ENCODE assay signal across 12 cellular contexts in genomic region chr6:167091149-167092107, GRCh38. TPM values are rescaled to one million over a fixed set of nuclear protein-coding genes. Genes with fewer than 3 reads are reported as not detected.
DNase-seq lines count a peak whose midpoint lies in the region; ATAC-seq, FAIRE-seq and TF ChIP-seq lines count a peak whose summit lies in the region.
"Had no signal": no experiment of that assay in that cellular context is flagged by ENCODE, and none has a peak within 500 bp of the region (broad histone marks: within the 10 kb centered on the region; RNA-seq: fewer than 3 reads in every experiment).

No MANE protein-coding gene starts in this region.

- no peaks in the 10 kb centered on the region for H3K36me3 ChIP-seq in ascending aorta
- no peaks in the 10 kb centered on the region for H3K36me3 ChIP-seq in mesenchymal stem cell (ENCODE audit: control insufficient read depth in 1 of 2, insufficient read depth in 2 of 2, low read depth in 1 of 2, low read length in 2 of 2)

- no peak overlapping the region for H3K9ac ChIP-seq in mesenchymal stem cell (ENCODE audit: low read length)

- peak; percentile 98 for FAIRE-seq in GM19239 (lab: Jason Lieb, UNC)

- no peaks in the 10 kb centered on the region for H3K27me3 Mint-ChIP-seq in CD4-positive, alpha-beta T cell
- no peaks in the 10 kb centered on the region for H3K27me3 Mint-ChIP-seq in T-helper 17 cell

- H3K79me1 ChIP-seq in mesenchymal stem cell (replicated peaks; ENCODE audit: low read length, poor library complexity, severe bottlenecking), result no peaks in the 10 kb centered on the region

- H3K4me2 ChIP-seq in mesenchymal stem cell (ENCODE audit: low read length, poor library complexity, severe bottlenecking), result no peak overlapping the region

- CTCF ChIA-PET in CD4-positive, alpha-beta T cell (lab: Charles Lee), result interaction anchor here (1.3 kb wide), 1 partner anchor 22 kb away, joined by 3 read pairs; no protein-coding TSS in a partner anchor

- H2AFZ ChIP-seq in mesenchymal stem cell (ENCODE audit: low read depth, low read length), result no peak overlapping the region

- H3K4me1 ChIP-seq in ascending aorta (no peaks in the 10 kb centered on the region), mesenchymal stem cell (ENCODE audit: control insufficient read depth, insufficient read depth, low read depth, low read length) (no peaks in the 10 kb centered on the region)

- no peak for TF ChIP-seq CTCF in CD4-positive, alpha-beta T cell (IDR thresholded peaks at IDR 0.05)
- TF ChIP-seq CTCF in ascending aorta (IDR thresholded peaks at IDR 0.05), result no peak

- no peak overlapping the region for H3K23ac ChIP-seq in mesenchymal stem cell (ENCODE audit: low read length in 2 of 2)

- no peak overlapping the region for H3K4ac ChIP-seq in mesenchymal stem cell (ENCODE audit: low read depth in 1 of 2, low read length in 2 of 2)

- H3K27ac ChIP-seq in CD4-positive, alpha-beta T cell (ENCODE audit: low read depth, low read length), result no peak overlapping the region
- no peak overlapping the region for H3K27ac ChIP-seq in ascending aorta
- no peak overlapping the region for H3K27ac ChIP-seq in mesenchymal stem cell (ENCODE audit: low read length, poor library complexity, severe bottlenecking)

- peaks cover 8% of the 10 kb centered on the region for H3K9me3 Mint-ChIP-seq in CD4-positive, alpha-beta T cell

- H3K14ac ChIP-seq in mesenchymal stem cell (ENCODE audit: low read length in 2 of 2), result no peak overlapping the region

- WGBS in mesenchymal stem cell, result 82% methylated on average over 21 of the region's 21 CpGs

- H3K36me3 Mint-ChIP-seq in CD4-positive, alpha-beta T cell (ENCODE audit: low read depth), result peaks cover 3% of the 10 kb centered on the region
- H3K36me3 Mint-ChIP-seq in T-helper 17 cell (ENCODE audit: low read depth), result no peaks in the 10 kb centered on the region

- no peak overlapping the region for H2AK5ac ChIP-seq in mesenchymal stem cell (ENCODE audit: low read length, severe bottlenecking)

- no peak overlapping the region for H2BK5ac ChIP-seq in mesenchymal stem cell (ENCODE audit: low read depth, low read length, poor library complexity, severe bottlenecking)

- DNase-seq in CD4-positive, alpha-beta T cell, result peak in 1 of 10 experiments; percentile 29
- no peak for DNase-seq in GM19239 (ENCODE audit: insufficient read length, low spot score)
- DNase-seq in T-helper 17 cell, result peak in 2 of 3 donors; percentile 26 to 58
- peak; percentile 34 for DNase-seq in medulla oblongata (ENCODE audit: extremely low spot score)
- no peak for DNase-seq in activated effector memory CD4-positive, alpha-beta T cell treated with Interleukin-2 at 50 U/mL for 16 hours
- no peak for DNase-seq in ascending aorta (ENCODE audit: low spot score in 2 of 2)
- no peak for DNase-seq in mesenchymal stem cell
- DNase-seq: activated CD4-positive, alpha-beta T cell treated with anti-CD3 and anti-CD28 coated beads for 4 hours; Calu3; NCI-H1694 had no signal

- H4K8ac ChIP-seq in mesenchymal stem cell (ENCODE audit: low read length), result no peak overlapping the region

- POLR2A ChIA-PET in CD4-positive, alpha-beta T cell (lab: Charles Lee), result interaction anchor here (0.7 to 1.9 kb wide), 6 partner anchors 8 to 49 kb away, joined by 3 to 7 read pairs (median 4); partner anchors contain the start of gene CCR6

- peak overlapping the region; percentile 71 for H3K4me3 Mint-ChIP-seq in CD4-positive, alpha-beta T cell
- peak overlapping the region; percentile 90 for H3K4me3 Mint-ChIP-seq in T-helper 17 cell
- H3K4me3 Mint-ChIP-seq: neural crest cell had no signal

- peak; percentile 59 for ATAC-seq in CD4-positive, alpha-beta T cell (ENCODE audit: poor library complexity)
- ATAC-seq in T-helper 17 cell, result peak; percentile 73
- ATAC-seq in HG03045 (IDR thresholded peaks at IDR 0.05; ENCODE audit: unreplicated experiment), result no peak

- intact Hi-C loops in CD4-positive, alpha-beta T cell (cut with DNase I, micrococcal nuclease), result loop anchor here (2.0 to 5.0 kb wide), 2 partner anchors 19 to 36 kb away; no protein-coding TSS in a partner anchor
- intact Hi-C loops in ascending aorta (cut with DNase I), result no loop called here

- H2BK12ac ChIP-seq in mesenchymal stem cell (ENCODE audit: low read length in 2 of 2), result no peak overlapping the region

- H4K91ac ChIP-seq in mesenchymal stem cell (ENCODE audit: low read length), result no peak overlapping the region

- no peak overlapping the region for H2BK120ac ChIP-seq in mesenchymal stem cell (ENCODE audit: low read depth, low read length)

- no peak overlapping the region for H3K18ac ChIP-seq in mesenchymal stem cell (ENCODE audit: low read depth in 1 of 2, low read length in 2 of 2)

- H3K27ac Mint-ChIP-seq in CD4-positive, alpha-beta T cell, result peak overlapping the region; percentile 74
- peak overlapping the region; percentile 100 for H3K27ac Mint-ChIP-seq in T-helper 17 cell

- peaks cover 62% of the 10 kb centered on the region for H3K4me1 Mint-ChIP-seq in CD4-positive, alpha-beta T cell (ENCODE audit: low read depth)
- H3K4me1 Mint-ChIP-seq in T-helper 17 cell, result peaks cover 53% of the 10 kb centered on the region

- no peaks in the 10 kb centered on the region for H3K27me3 ChIP-seq in CD4-positive, alpha-beta T cell (ENCODE audit: control insufficient read depth, insufficient read depth, low read length)
- H3K27me3 ChIP-seq in ascending aorta (no peaks in the 10 kb centered on the region), mesenchymal stem cell (ENCODE audit: control insufficient read depth in 1 of 2, insufficient read depth in 1 of 2, low read length in 2 of 2) (no peaks in the 10 kb centered on the region)

- no peak overlapping the region for H3K4me3 ChIP-seq in ascending aorta
- no peak overlapping the region for H3K4me3 ChIP-seq in mesenchymal stem cell (ENCODE audit: insufficient read depth in 1 of 2, low read depth in 1 of 2, low read length in 2 of 2)

- no peak overlapping the region for H2BK15ac ChIP-seq in mesenchymal stem cell (ENCODE audit: low read depth, poor library complexity, severe bottlenecking)

- H3K9me3 ChIP-seq in CD4-positive, alpha-beta T cell (ENCODE audit: control insufficient read depth, low read length), result no peaks in the 10 kb centered on the region
- H3K9me3 ChIP-seq in T-helper 17 cell (ENCODE audit: control insufficient read depth, low read length, poor library complexity, severe bottlenecking) (no peaks in the 10 kb centered on the region), ascending aorta (peaks cover 0 to 7% of the 10 kb centered on the region in 2 donors), mesenchymal stem cell (ENCODE audit: control insufficient read depth, low read length) (peaks cover 7% of the 10 kb centered on the region)

RNA-seq across cellular contexts. Expression of gene CCR6, which starts 31.5 kb away (rescaled TPM):
- total RNA-seq in CD4-positive, alpha-beta T cell, result 10 to 100 TPM; 13.6 to 15.9 TPM
- total RNA-seq in T-helper 17 cell (10 to 100 TPM; 57.4 to 60.5 TPM), ascending aorta (not detected)
- not detected for polyA plus RNA-seq in mesenchymal stem cell (2013, experiment 1 of 2)
- not detected for polyA plus RNA-seq in mesenchymal stem cell (2013, experiment 2 of 2)
- total RNA-seq: Calu3, neural crest cell had no signal

Comparison
In these comparisons a context has a peak if more than half of its experiments do, and no peak if none do; other contexts are left out.
1. DNase-seq: peak in T-helper 17 cell (2 of 3) and medulla oblongata (single experiment); none in GM19239 (single experiment), activated effector memory CD4-positive, alpha-beta T cell treated with Interleukin-2 at 50 U/mL for 16 hours (single experiment), ascending aorta (0 of 2) and mesenchymal stem cell (single experiment).
2. RNA of gene CCR6, which starts 31.5 kb away (total RNA-seq): 57.4 to 60.5 TPM in T-helper 17 cell and 13.6 to 15.9 TPM in CD4-positive, alpha-beta T cell; not detected in ascending aorta (single experiment); every median in the first group is over 10 times any median in the second.